Comparison of ENCODE assay signal across 21 cellular contexts in the genomic region with DNA sequence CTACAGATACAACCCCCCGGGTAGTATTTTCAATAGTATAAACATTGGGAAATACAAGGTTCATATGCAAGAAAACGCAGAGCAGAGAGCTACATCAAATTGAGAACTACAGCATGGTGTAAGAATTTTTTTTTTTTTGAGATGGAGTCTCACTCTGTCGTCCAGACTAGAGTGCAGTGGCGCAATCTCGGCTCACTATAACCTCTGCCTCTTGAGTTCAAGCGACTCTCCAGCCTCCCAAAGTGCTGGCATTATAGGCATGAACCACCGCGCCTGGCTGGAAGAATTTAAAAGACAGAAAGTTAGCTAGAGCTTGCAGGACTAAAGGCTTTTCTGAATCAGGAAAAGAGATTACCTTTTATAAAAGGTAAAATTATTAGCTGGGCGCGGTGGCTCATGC. TPM values are rescaled to one million over a fixed set of nuclear protein-coding genes. Genes with fewer than 3 reads are reported as not detected.
"Had no signal": no experiment of that assay in that cellular context is flagged by ENCODE, and none has a peak within 500 bp of the region (broad histone marks: within the 10 kb centered on the region; RNA-seq: fewer than 3 reads in every experiment).

No MANE protein-coding gene starts in this region.

- ATAC-seq: left colon; naive thymus-derived CD8-positive, alpha-beta T cell; right lobe of liver; stimulated activated naive B cell treated with anti-CD40 and anti-IgM and Interleukin-4, amounts not matched to agents 10 μg/mL and 1 μg/mL and 100 μg/mL, for 72 hours; stimulated activated naive CD8-positive, alpha-beta T cell treated with anti-CD3 and anti-CD28 coated beads, Interleukin-15, Interleukin-2, amounts not matched to agents 100 U/mL and 50 U/mL, for 24 hours had no signal

- H3K27ac ChIP-seq: left ventricle myocardium inferior, ovary, right atrium auricular region, right lobe of liver, stomach, testis, thyroid gland, transverse colon, uterus had no signal

- H3K36me3 ChIP-seq: ovary, uterus had no signal

- H3K4me3 ChIP-seq: left ventricle myocardium inferior, ovary, right atrium auricular region, right lobe of liver, smooth muscle cell, stomach, testis, thyroid gland, transverse colon, uterus had no signal

- DNase-seq: hippocampal formation; kidney glomerular epithelial cell; left colon; left ventricle myocardium inferior; mammary epithelial cell; mesenchymal stem cell; naive thymus-derived CD8-positive, alpha-beta T cell; ovary; right lobe of liver; stimulated activated CD4-positive, alpha-beta T cell treated with anti-CD3 and anti-CD28 coated beads, Interleukin-1b, Interleukin-23, amount 100 ng/mL, for 48 hours; stimulated activated CD4-positive, alpha-beta T cell treated with anti-CD3 and anti-CD28 coated beads, Interleukin-2, amount 100 ng/mL, for 48 hours; stimulated activated naive B cell treated with anti-CD40 and anti-IgM and Interleukin-4, amounts not matched to agents 10 μg/mL and 1 μg/mL and 100 μg/mL, for 72 hours; stimulated activated naive CD8-positive, alpha-beta T cell treated with anti-CD3 and anti-CD28 coated beads, Interleukin-15, Interleukin-2, amounts not matched to agents 100 U/mL and 50 U/mL, for 24 hours; stomach; testis; thyroid gland; transverse colon; uterus had no signal

- H3K27ac Mint-ChIP-seq: progenitor cell of endocrine pancreas had no signal

- H3K9me3 ChIP-seq: left ventricle myocardium inferior, ovary, right atrium auricular region, right lobe of liver, stomach, testis, thyroid gland, transverse colon, uterus had no signal

- H3K4me1 ChIP-seq: left ventricle myocardium inferior, right atrium auricular region, right lobe of liver, testis, transverse colon, uterus had no signal

- H3K27me3 ChIP-seq: ovary, right atrium auricular region, right lobe of liver, stomach, testis, thyroid gland, transverse colon, uterus had no signal

- H3K9me3 Mint-ChIP-seq: naive thymus-derived CD8-positive, alpha-beta T cell; stimulated activated naive B cell treated with anti-CD40 and anti-IgM and Interleukin-4, amounts not matched to agents 10 μg/mL and 1 μg/mL and 100 μg/mL, for 72 hours had no signal

- H3K4me3 Mint-ChIP-seq: naive thymus-derived CD8-positive, alpha-beta T cell; stimulated activated naive B cell treated with anti-CD40 and anti-IgM and Interleukin-4, amounts not matched to agents 10 μg/mL and 1 μg/mL and 100 μg/mL, for 72 hours had no signal

- H3K27me3 Mint-ChIP-seq: naive thymus-derived CD8-positive, alpha-beta T cell; progenitor cell of endocrine pancreas; stimulated activated naive B cell treated with anti-CD40 and anti-IgM and Interleukin-4, amounts not matched to agents 10 μg/mL and 1 μg/mL and 100 μg/mL, for 72 hours had no signal

RNA-seq across cellular contexts. Expression of gene PIERCE2, which starts 47.2 kb away (rescaled TPM):
- total RNA-seq: naive thymus-derived CD8-positive, alpha-beta T cell had no signal
- polyA plus RNA-seq: smooth muscle cell had no signal
